In the genomic region with DNA sequence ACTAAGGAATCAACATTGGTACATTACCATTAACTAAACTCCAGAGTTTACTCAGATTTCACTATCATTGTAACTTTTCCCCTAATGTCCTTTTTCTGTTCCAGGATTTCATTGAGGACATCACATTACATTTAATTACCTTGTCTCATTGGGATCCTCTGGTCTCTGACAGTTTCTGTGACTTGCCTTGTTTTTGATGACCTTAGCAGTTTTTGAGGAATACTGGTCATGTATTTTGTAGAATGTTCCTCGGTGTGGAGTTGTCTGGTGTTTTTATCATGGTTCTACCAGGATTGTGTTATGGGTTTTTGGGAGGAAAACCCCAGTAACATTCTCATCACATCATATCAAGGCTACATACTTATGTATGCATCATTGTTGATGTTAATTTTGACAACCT, we compare ENCODE assay signal across 10 cellular contexts.
"Had no signal": no experiment of that assay in that cellular context is flagged by ENCODE, and none has a peak within 500 bp of the region (broad histone marks: within the 10 kb centered on the region; RNA-seq: fewer than 3 reads in every experiment).

No MANE protein-coding gene starts in this region.

- H3K9me3 ChIP-seq: SJCRH30 had no signal

- DNase-seq: NCI-H1436 treated with DMSO at 0.1 percent for 48 hours, NCI-H187 treated with DMSO at 0.1 percent for 48 hours, NCI-H524 treated with DMSO at 0.1 percent for 48 hours, PC-9, SIG-M5 had no signal

- H3K36me3 ChIP-seq: SJCRH30 had no signal

- H3K27ac Mint-ChIP-seq: T-cell had no signal

- H3K36me3 Mint-ChIP-seq: T-cell had no signal

- H3K9me3 Mint-ChIP-seq: T-cell had no signal

- H3K27me3 ChIP-seq: SJCRH30 had no signal

- H3K4me2 ChIP-seq: PC-9 had no signal

- H3K4me1 Mint-ChIP-seq: T-cell had no signal

- H2AFZ ChIP-seq: PC-9 had no signal

- FAIRE-seq: RCC 7860 had no signal

- H3K4me3 Mint-ChIP-seq: T-cell had no signal

- ATAC-seq: T-cell had no signal

- H3K27ac ChIP-seq: PC-9, RWPE1, SJCRH30, SK-N-MC had no signal

- H3K4me3 ChIP-seq: PC-9, SJCRH30, SK-N-MC had no signal
